10 cellular contexts compared by ENCODE assay signal in the genomic region with DNA sequence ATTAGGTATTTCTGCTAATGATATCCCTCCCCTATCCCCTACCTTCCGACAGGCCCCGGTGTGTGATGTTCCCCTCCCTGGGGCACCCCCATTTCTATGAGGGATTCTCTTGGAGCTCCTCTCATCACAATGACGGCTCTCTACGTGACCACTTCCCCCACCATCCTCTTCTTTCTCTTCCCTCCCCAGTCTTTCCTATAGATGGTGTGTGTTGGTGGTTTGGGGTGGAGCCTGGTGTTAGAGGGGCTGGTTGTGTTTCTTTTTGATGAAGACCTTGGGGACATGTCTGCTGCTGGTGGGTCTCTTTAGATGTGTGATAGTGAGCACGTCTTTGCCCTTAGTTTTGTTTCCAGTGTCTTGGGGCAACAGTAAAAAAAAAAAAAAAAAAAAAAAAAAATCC.
"Had no signal": no experiment of that assay in that cellular context is flagged by ENCODE, and none has a peak within 500 bp of the region (broad histone marks: within the 10 kb centered on the region; RNA-seq: fewer than 3 reads in every experiment).

No MANE protein-coding gene starts in this region.

- H3K36me3 ChIP-seq: gastroesophageal sphincter, heart right ventricle, lower lobe of right lung, ovary had no signal

- H3K4me1 Mint-ChIP-seq: endodermal cell had no signal

- H3K27ac ChIP-seq: gastroesophageal sphincter, heart right ventricle, lower lobe of right lung, ovary had no signal

- H3K4me1 ChIP-seq: gastroesophageal sphincter, heart right ventricle, lower lobe of right lung had no signal

- H3K9me3 ChIP-seq: gastroesophageal sphincter, heart right ventricle, lower lobe of right lung, ovary had no signal

- H3K4me3 ChIP-seq: gastroesophageal sphincter, heart right ventricle, lower lobe of right lung, ovary had no signal

- ATAC-seq: activated T-cell treated with anti-CD3 and anti-CD28 coated beads, Interleukin-2, amount 50 U/mL, for 4 hours; gastroesophageal sphincter; left colon; lower lobe of right lung; sciatic nerve had no signal

- H3K9me3 Mint-ChIP-seq: activated T-cell treated with anti-CD3 and anti-CD28 coated beads, Interleukin-2, amount 50 U/mL, for 4 hours; endodermal cell had no signal

- H3K27me3 ChIP-seq: gastroesophageal sphincter, heart right ventricle, ovary had no signal

- H3K4me3 Mint-ChIP-seq: activated T-cell treated with anti-CD3 and anti-CD28 coated beads, Interleukin-2, amount 50 U/mL, for 4 hours; endodermal cell had no signal

- H3K27ac Mint-ChIP-seq: endodermal cell had no signal

- DNase-seq: activated CD4-positive, alpha-beta T cell treated with anti-CD3 and anti-CD28 coated beads, Interleukin-2, amount 50 U/mL, for 4 hours; activated T-cell treated with anti-CD3 and anti-CD28 coated beads, Interleukin-2, amount 50 U/mL, for 4 hours; endodermal cell; erythroblast; heart right ventricle; left colon; lower lobe of right lung; ovary had no signal
